Comparison of ENCODE assay signal across 28 cellular contexts in genomic region chr17:32861979-32862378, GRCh38.
"Had no signal": no experiment of that assay in that cellular context is flagged by ENCODE, and none has a peak within 500 bp of the region (broad histone marks: within the 10 kb centered on the region; RNA-seq: fewer than 3 reads in every experiment).

No MANE protein-coding gene starts in this region.

- H3K4me2 ChIP-seq: SK-N-SH had no signal

- H3K9me3 Mint-ChIP-seq: activated CD4-positive, alpha-beta memory T cell treated with anti-CD3 and anti-CD28 coated beads, Interleukin-2, amount 10 ng/mL, durations not matched to agents 7 days and 5 days; activated naive CD4-positive, alpha-beta T cell treated with anti-CD3 and anti-CD28 coated beads for 36 hours; activated T-helper 17 cell treated with anti-CD3 and anti-CD28 coated beads, Interleukin-2, amount 50 U/mL, for 72 hours; brain had no signal

- DNase-seq: activated CD4-positive, alpha-beta memory T cell treated with anti-CD3 and anti-CD28 coated beads, Interleukin-2, amount 10 ng/mL, durations not matched to agents 7 days and 5 days; activated CD4-positive, alpha-beta T cell treated with anti-CD3 and anti-CD28 coated beads for 36 hours; activated CD4-positive, alpha-beta T cell treated with anti-CD3 and anti-CD28 coated beads, Interleukin-2, amount 50 U/mL, for 1 hour; activated gamma-delta T cell; activated naive CD4-positive, alpha-beta T cell treated with anti-CD3 and anti-CD28 coated beads for 36 hours; activated T-cell treated with anti-CD3 and anti-CD28 coated beads for 4 hours; activated T-cell treated with anti-CD3 and anti-CD28 coated beads, Interleukin-2, amount 50 U/mL, for 48 hours; amygdala; cerebellar nuclear complex; Karpas-422; NCI-H1092; NCI-H1417; NCI-H1930; NCI-H2171 treated with DMSO at 0.1 percent for 48 hours; NCI-H345; NCI-H510A; NCI-H526 treated with DMSO at 0.1 percent for 48 hours; NK-92 treated with Interleukin-12 subunit alpha and Interleukin-12 subunit beta, amount 100 ng/mL, for 24 hours; Peyer's patch; Right ventricle myocardium superior; SJCRH30; SK-N-SH; T-helper 1 cell; WERI-Rb-1 had no signal

- H3K4me3 Mint-ChIP-seq: activated CD4-positive, alpha-beta memory T cell treated with anti-CD3 and anti-CD28 coated beads, Interleukin-2, amount 10 ng/mL, durations not matched to agents 7 days and 5 days; activated CD4-positive, alpha-beta T cell treated with anti-CD3 and anti-CD28 coated beads for 36 hours; activated naive CD4-positive, alpha-beta T cell treated with anti-CD3 and anti-CD28 coated beads for 36 hours; activated naive CD8-positive, alpha-beta T cell; activated T-helper 17 cell treated with anti-CD3 and anti-CD28 coated beads, Interleukin-2, amount 50 U/mL, for 72 hours; brain had no signal

- H3K27ac ChIP-seq: Peyer's patch, RWPE1, SJCRH30, WERI-Rb-1 had no signal

- H3K4me1 Mint-ChIP-seq: activated CD4-positive, alpha-beta memory T cell treated with anti-CD3 and anti-CD28 coated beads, Interleukin-2, amount 10 ng/mL, durations not matched to agents 7 days and 5 days; activated CD4-positive, alpha-beta T cell treated with anti-CD3 and anti-CD28 coated beads for 36 hours; activated T-helper 17 cell treated with anti-CD3 and anti-CD28 coated beads, Interleukin-2, amount 50 U/mL, for 72 hours had no signal

- H3K9ac ChIP-seq: SK-N-SH had no signal

- ATAC-seq: activated CD4-positive, alpha-beta T cell treated with anti-CD3 and anti-CD28 coated beads for 36 hours; activated T-helper 17 cell treated with anti-CD3 and anti-CD28 coated beads, Interleukin-2, amount 50 U/mL, for 72 hours had no signal

- H3K36me3 Mint-ChIP-seq: brain had no signal

- H3K27me3 ChIP-seq: Peyer's patch had no signal

- H3K36me3 ChIP-seq: Peyer's patch, SJCRH30, WERI-Rb-1 had no signal

- H3K27me3 Mint-ChIP-seq: activated T-helper 17 cell treated with anti-CD3 and anti-CD28 coated beads, Interleukin-2, amount 50 U/mL, for 72 hours had no signal

- H3K27ac Mint-ChIP-seq: activated CD4-positive, alpha-beta memory T cell treated with anti-CD3 and anti-CD28 coated beads, Interleukin-2, amount 10 ng/mL, durations not matched to agents 7 days and 5 days; activated CD4-positive, alpha-beta T cell treated with anti-CD3 and anti-CD28 coated beads for 36 hours; activated naive CD4-positive, alpha-beta T cell treated with anti-CD3 and anti-CD28 coated beads for 36 hours; activated naive CD8-positive, alpha-beta T cell; activated T-helper 17 cell treated with anti-CD3 and anti-CD28 coated beads, Interleukin-2, amount 50 U/mL, for 72 hours; brain had no signal

- H3K9me3 ChIP-seq: Peyer's patch, SJCRH30, SK-N-SH had no signal

- H3K4me1 ChIP-seq: SJCRH30 had no signal

- H3K4me3 ChIP-seq: Peyer's patch, SJCRH30 had no signal
